In genomic region chr3:126481808-126482502, GRCh38 we compare ENCODE assay signal across 15 cellular contexts. TPM values are rescaled to one million over a fixed set of nuclear protein-coding genes. Genes with fewer than 3 reads are reported as not detected.
DNase-seq lines count a peak whose midpoint lies in the region; ATAC-seq and TF ChIP-seq lines count a peak whose summit lies in the region.
"Had no signal": no experiment of that assay in that cellular context is flagged by ENCODE, and none has a peak within 500 bp of the region (broad histone marks: within the 10 kb centered on the region; RNA-seq: fewer than 3 reads in every experiment).

No MANE protein-coding gene starts in this region.

- H3K4me1 ChIP-seq in adipocyte (ENCODE audit: control insufficient read depth, insufficient read depth, low read length): peaks cover 7% of the 10 kb centered on the region
- H3K4me1 ChIP-seq in neural progenitor cell: no peaks in the 10 kb centered on the region

- peak; percentile 17 to 55 for ATAC-seq in left cardiac atrium
- ATAC-seq in activated CD8-positive, alpha-beta T cell treated with anti-CD3 and anti-CD28 coated beads, Interleukin-2, amount 10 ng/mL, durations not matched to agents 7 days and 5 days: no peak
- ATAC-seq: activated CD8-positive, alpha-beta T cell treated with anti-CD3 and anti-CD28 coated beads for 36 hours; GM23338 had no signal

- H3K27me3 ChIP-seq in adipocyte (replicated peaks; ENCODE audit: control insufficient read depth, insufficient read depth, low read length): peaks cover 6% of the 10 kb centered on the region
- H3K27me3 ChIP-seq in neural progenitor cell: no peaks in the 10 kb centered on the region
- H3K27me3 ChIP-seq: cardiac muscle cell, upper lobe of left lung had no signal

- CTCF ChIA-PET in activated CD8-positive, alpha-beta T cell treated with anti-CD3 and anti-CD28 coated beads, Interleukin-2, amount 10 ng/mL, durations not matched to agents 7 days and 5 days (lab: Charles Lee): no interaction called here

- H2AFZ ChIP-seq in neural progenitor cell (replicated peaks): no peak overlapping the region
- H2AFZ ChIP-seq: GM23338 had no signal

- no peaks in the 10 kb centered on the region for H4K20me1 ChIP-seq in neural progenitor cell (ENCODE audit: low read depth)

- DNase-seq in left cardiac atrium (peak; percentile 66), cardiac septum (ENCODE audit: low spot score) (no peak), adipocyte (ENCODE audit: low read depth) (peak; percentile 14), iris pigment epithelial cell (ENCODE audit: low read depth) (peak; percentile 31), neural progenitor cell (ENCODE audit: low spot score) (no peak), DMS114 treated with DMSO at 0.1 percent for 48 hours (lab: John Stamatoyannopoulos, UW; ENCODE audit: unreplicated experiment) (no peak)
- no peak for DNase-seq in activated CD8-positive, alpha-beta T cell treated with anti-CD3 and anti-CD28 coated beads, Interleukin-2, amount 10 ng/mL, durations not matched to agents 7 days and 5 days
- no peak for DNase-seq in activated CD8-positive, alpha-beta memory T cell treated with anti-CD3 and anti-CD28 coated beads, Interleukin-2, amount 50 U/mL, for 48 hours
- DNase-seq: activated CD8-positive, alpha-beta T cell treated with anti-CD3 and anti-CD28 coated beads for 36 hours; DMS79; mammary epithelial cell; upper lobe of left lung had no signal

- intact Hi-C loops in left cardiac atrium (cut with DNase I) (no loop called here), cardiac septum (cut with DNase I) (no loop called here)

- H3F3A ChIP-seq in neural progenitor cell (ENCODE audit: low read depth): peaks cover 5% of the 10 kb centered on the region

- H3K9me3 Mint-ChIP-seq in neural progenitor cell: no peaks in the 10 kb centered on the region
- H3K9me3 Mint-ChIP-seq in activated CD8-positive, alpha-beta T cell treated with anti-CD3 and anti-CD28 coated beads, Interleukin-2, amount 10 ng/mL, durations not matched to agents 7 days and 5 days (ENCODE audit: insufficient read depth): no peaks in the 10 kb centered on the region
- H3K9me3 Mint-ChIP-seq: activated CD8-positive, alpha-beta T cell treated with anti-CD3 and anti-CD28 coated beads for 36 hours; GM23338 had no signal

- no peak overlapping the region for H3K4me2 ChIP-seq in neural progenitor cell
- H3K4me2 ChIP-seq: GM23338 had no signal

- H3K36me3 Mint-ChIP-seq in neural progenitor cell: no peaks in the 10 kb centered on the region
- H3K36me3 Mint-ChIP-seq in activated CD8-positive, alpha-beta T cell treated with anti-CD3 and anti-CD28 coated beads, Interleukin-2, amount 10 ng/mL, durations not matched to agents 7 days and 5 days (ENCODE audit: low read depth): no peaks in the 10 kb centered on the region

- H3K4me3 ChIP-seq in adipocyte (ENCODE audit: low read length) (no peak overlapping the region), neural progenitor cell (no peak overlapping the region)
- H3K4me3 ChIP-seq: cardiac muscle cell, GM23338, upper lobe of left lung had no signal

- peaks cover 35% of the 10 kb centered on the region for H3K4me1 Mint-ChIP-seq in neural progenitor cell
- H3K4me1 Mint-ChIP-seq in activated CD8-positive, alpha-beta T cell treated with anti-CD3 and anti-CD28 coated beads, Interleukin-2, amount 10 ng/mL, durations not matched to agents 7 days and 5 days (ENCODE audit: low read depth): peaks cover 10% of the 10 kb centered on the region

- H3K27me3 Mint-ChIP-seq in neural progenitor cell (ENCODE audit: insufficient read depth, low read depth): peaks cover 7% of the 10 kb centered on the region
- peaks cover 5% of the 10 kb centered on the region for H3K27me3 Mint-ChIP-seq in activated CD8-positive, alpha-beta T cell treated with anti-CD3 and anti-CD28 coated beads, Interleukin-2, amount 10 ng/mL, durations not matched to agents 7 days and 5 days (ENCODE audit: low read depth)
- H3K27me3 Mint-ChIP-seq: activated CD8-positive, alpha-beta T cell treated with anti-CD3 and anti-CD28 coated beads for 36 hours had no signal

- no peaks in the 10 kb centered on the region for H3K9me3 ChIP-seq in adipocyte (ENCODE audit: control insufficient read depth, low read length)
- no peaks in the 10 kb centered on the region for H3K9me3 ChIP-seq in neural progenitor cell (ENCODE audit: low read depth)
- H3K9me3 ChIP-seq: upper lobe of left lung had no signal

- H3K9ac ChIP-seq in adipocyte (ENCODE audit: low read length): no peak overlapping the region
- no peak overlapping the region for H3K9ac ChIP-seq in neural progenitor cell

- no peak overlapping the region for H3K27ac ChIP-seq in neural progenitor cell
- H3K27ac ChIP-seq: cardiac muscle cell, upper lobe of left lung had no signal

- POLR2A ChIA-PET in activated CD8-positive, alpha-beta T cell treated with anti-CD3 and anti-CD28 coated beads, Interleukin-2, amount 10 ng/mL, durations not matched to agents 7 days and 5 days (lab: Charles Lee): no interaction called here

- H3K36me3 ChIP-seq in adipocyte (ENCODE audit: control insufficient read depth, insufficient read depth, low read length, severe bottlenecking) (no peaks in the 10 kb centered on the region), neural progenitor cell (no peaks in the 10 kb centered on the region)
- H3K36me3 ChIP-seq: cardiac muscle cell, upper lobe of left lung had no signal

- H3K27ac Mint-ChIP-seq in neural progenitor cell: no peak overlapping the region
- no peak overlapping the region for H3K27ac Mint-ChIP-seq in activated CD8-positive, alpha-beta T cell treated with anti-CD3 and anti-CD28 coated beads, Interleukin-2, amount 10 ng/mL, durations not matched to agents 7 days and 5 days
- H3K27ac Mint-ChIP-seq: activated CD8-positive, alpha-beta T cell treated with anti-CD3 and anti-CD28 coated beads for 36 hours; GM23338 had no signal

- H3K79me2 ChIP-seq in neural progenitor cell (ENCODE audit: low read depth): no peaks in the 10 kb centered on the region

- H3K4me3 Mint-ChIP-seq in neural progenitor cell: no peak overlapping the region
- no peak overlapping the region for H3K4me3 Mint-ChIP-seq in activated CD8-positive, alpha-beta T cell treated with anti-CD3 and anti-CD28 coated beads, Interleukin-2, amount 10 ng/mL, durations not matched to agents 7 days and 5 days
- H3K4me3 Mint-ChIP-seq: activated CD8-positive, alpha-beta T cell treated with anti-CD3 and anti-CD28 coated beads for 36 hours; GM23338 had no signal

- TF ChIP-seq CTCF in neural progenitor cell (IDR thresholded peaks at IDR 0.05): no peak

RNA-seq across cellular contexts. Expression of gene ZXDC, which starts 6.3 kb away (rescaled TPM):
- 10 to 100 TPM; 15.7 to 20.7 TPM for total RNA-seq in left cardiac atrium
- total RNA-seq in cardiac septum: 22.0 TPM
- 12.4 and 22.3 TPM in 2 replicates for total RNA-seq in neural progenitor cell (ENCODE audit: low replicate concordance)
- 10 to 100 TPM; 26.6 to 27.3 TPM for total RNA-seq in activated CD8-positive, alpha-beta T cell treated with anti-CD3 and anti-CD28 coated beads, Interleukin-2, amount 10 ng/mL, durations not matched to agents 7 days and 5 days

RNA-seq across cellular contexts. Expression of gene UROC1, which starts 35.6 kb away (rescaled TPM):
- total RNA-seq in left cardiac atrium (not detected), cardiac septum (not detected), neural progenitor cell (ENCODE audit: low replicate concordance) (not detected in 2 replicates)
- under 1 TPM in 1 of 2 experiments, not detected in 1; 0.13 TPM for total RNA-seq in activated CD8-positive, alpha-beta T cell treated with anti-CD3 and anti-CD28 coated beads, Interleukin-2, amount 10 ng/mL, durations not matched to agents 7 days and 5 days
- total RNA-seq: activated CD8-positive, alpha-beta T cell treated with anti-CD3 and anti-CD28 coated beads for 36 hours; cardiac muscle cell; GM23338; mammary epithelial cell; omental fat pad; upper lobe of left lung had no signal

RNA-seq across cellular contexts. Expression of gene CHST13, which starts 42.0 kb away (rescaled TPM):
- total RNA-seq in left cardiac atrium: under 1 TPM; 0.60 to 0.74 TPM
- 0.16 TPM for total RNA-seq in cardiac septum
- 0.09 and 0.34 TPM in 2 replicates for total RNA-seq in neural progenitor cell (ENCODE audit: low replicate concordance)
- total RNA-seq in activated CD8-positive, alpha-beta T cell treated with anti-CD3 and anti-CD28 coated beads, Interleukin-2, amount 10 ng/mL, durations not matched to agents 7 days and 5 days: not detected
- total RNA-seq: activated CD8-positive, alpha-beta T cell treated with anti-CD3 and anti-CD28 coated beads for 36 hours; mammary epithelial cell had no signal

Comparison
In these comparisons a context has a peak if more than half of its experiments do, and no peak if none do; other contexts are left out.
1. DNase-seq: peak in left cardiac atrium (single experiment), adipocyte (single experiment) and iris pigment epithelial cell (single experiment); none in cardiac septum (single experiment), neural progenitor cell (single experiment), activated CD8-positive, alpha-beta T cell treated with anti-CD3 and anti-CD28 coated beads, Interleukin-2, amount 10 ng/mL, durations not matched to agents 7 days and 5 days (single experiment), activated CD8-positive, alpha-beta memory T cell treated with anti-CD3 and anti-CD28 coated beads, Interleukin-2, amount 50 U/mL, for 48 hours (single experiment) and DMS114 treated with DMSO at 0.1 percent for 48 hours (single experiment).